Comparison of ENCODE assay signal across 23 cellular contexts in genomic region chr5:77176429-77176828, GRCh38. TPM values are rescaled to one million over a fixed set of nuclear protein-coding genes. Genes with fewer than 3 reads are reported as not detected.
"Had no signal": no experiment of that assay in that cellular context is flagged by ENCODE, and none has a peak within 500 bp of the region (broad histone marks: within the 10 kb centered on the region; RNA-seq: fewer than 3 reads in every experiment).

No MANE protein-coding gene starts in this region.

- H3K36me3 Mint-ChIP-seq: T-cell had no signal

- H3K4me3 ChIP-seq: MG63 had no signal

- H3K9ac ChIP-seq: SK-N-SH had no signal

- DNase-seq: Karpas-422, KG1, MG63, NCI-H1092, NCI-H1105 treated with DMSO at 0.1 percent for 48 hours, NCI-H1417 treated with DMSO at 0.1 percent for 48 hours, NCI-H146, NCI-H187, NCI-H2029, NCI-H2081 treated with DMSO at 0.1 percent for 48 hours, NCI-H2171, NCI-H226, NCI-H446, NCI-H510A, NCI-H524 treated with DMSO at 0.1 percent for 48 hours, NCI-H69, NCI-H774, RPMI8226, SHP77, SK-N-SH, SW 1271, T-cell had no signal

- H3K9me3 Mint-ChIP-seq: T-cell had no signal

- H3K4me2 ChIP-seq: SK-N-SH had no signal

- H3K36me3 ChIP-seq: MG63 had no signal

- H3K4me3 Mint-ChIP-seq: T-cell had no signal

- H3K27me3 ChIP-seq: MG63 had no signal

- H3K9me3 ChIP-seq: MG63, SK-N-SH had no signal

- ATAC-seq: T-cell had no signal

- H3K27ac Mint-ChIP-seq: T-cell had no signal

RNA-seq across cellular contexts. Expression of gene PDE8B, which starts 34.1 kb away (rescaled TPM):
- total RNA-seq: SK-MEL-5 had no signal
- polyA plus RNA-seq: SK-N-SH had no signal
